Comparison of ENCODE assay signal across 34 cellular contexts in the genomic region with DNA sequence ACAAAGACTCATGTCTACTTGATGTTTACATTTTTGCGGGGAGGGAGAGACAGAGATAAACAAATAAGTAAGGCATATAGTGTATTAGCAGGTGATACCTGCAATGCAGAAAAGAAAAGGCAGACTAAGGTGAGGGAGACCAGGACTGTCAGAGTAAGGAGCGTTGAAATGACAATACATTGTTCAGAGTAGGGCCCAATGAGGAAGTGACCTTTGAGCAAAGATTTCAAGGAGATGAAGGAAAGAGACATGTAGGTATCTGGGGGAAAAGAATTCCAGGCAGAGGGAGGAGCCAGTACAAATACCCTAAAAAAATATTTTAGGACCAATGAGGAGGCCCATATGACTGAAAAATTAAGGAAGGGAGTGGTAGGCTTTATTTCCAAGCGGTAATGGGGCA.
"Had no signal": no experiment of that assay in that cellular context is flagged by ENCODE, and none has a peak within 500 bp of the region (broad histone marks: within the 10 kb centered on the region; RNA-seq: fewer than 3 reads in every experiment).

No MANE protein-coding gene starts in this region.

- H3K4me3 Mint-ChIP-seq: activated CD4-positive, alpha-beta T cell treated with anti-CD3 and anti-CD28 coated beads, Interleukin-2, amount 10 ng/mL, durations not matched to agents 7 days and 5 days; activated naive CD4-positive, alpha-beta T cell treated with anti-CD3 and anti-CD28 coated beads, Interleukin-2, amount 10 ng/mL, durations not matched to agents 7 days and 5 days; activated naive CD8-positive, alpha-beta T cell treated with anti-CD3 and anti-CD28 coated beads for 36 hours; activated T-cell treated with anti-CD3 and anti-CD28 coated beads, Interleukin-2, amount 50 U/mL, for 4 hours; activated T-helper 1 cell treated with anti-CD3 and anti-CD28 coated beads, Interleukin-12 subunit alpha, Interleukin-12 subunit beta, Interleukin-2, Interleukin-4 antibody, amounts not matched to agents 30 ng/mL and 10 ng/mL and 1 ng/mL, durations not matched to agents 14 hours and 24 hours and 36 hours; T-cell had no signal

- DNase-seq: activated CD4-positive, alpha-beta T cell treated with anti-CD3 and anti-CD28 coated beads, Interleukin-2, amount 10 ng/mL, durations not matched to agents 7 days and 5 days; activated CD4-positive, alpha-beta T cell treated with anti-CD3 and anti-CD28 coated beads, Interleukin-2, amount 50 U/mL, for 48 hours; activated CD4-positive, CD25-positive, alpha-beta regulatory T cell; activated CD8-positive, alpha-beta memory T cell treated with anti-CD3 and anti-CD28 coated beads, Interleukin-2, amount 50 U/mL, for 4 hours; activated gamma-delta T cell treated with Interleukin-2 at 50 U/mL for 16 hours; activated naive CD4-positive, alpha-beta T cell treated with anti-CD3 and anti-CD28 coated beads, Interleukin-2, amount 10 ng/mL, durations not matched to agents 7 days and 5 days; activated naive CD8-positive, alpha-beta T cell treated with anti-CD3 and anti-CD28 coated beads for 36 hours; activated T-cell treated with anti-CD3 and anti-CD28 coated beads for 4 hours; activated T-cell treated with anti-CD3 and anti-CD28 coated beads, Interleukin-2, amount 50 U/mL, for 4 hours; amniotic stem cell; aorta; brain microvascular endothelial cell; central memory CD4-positive, alpha-beta T cell; MG63; NCI-H1048; NCI-H1436 treated with DMSO at 0.1 percent for 48 hours; NCI-H1694 treated with DMSO at 0.1 percent for 48 hours; NCI-H2029; NCI-H510A; NCI-H526; NCI-H748 treated with DMSO at 0.1 percent for 48 hours; NK-92 treated with Interleukin-12 subunit alpha and Interleukin-12 subunit beta, amount 100 ng/mL, for 24 hours; PC-3; Peyer's patch; RPMI8226; SHP77 treated with DMSO at 0.1 percent for 48 hours; T-cell; T-helper 2 cell; T-helper 9 cell; WERI-Rb-1 had no signal

- H3K9me3 Mint-ChIP-seq: activated CD4-positive, alpha-beta T cell treated with anti-CD3 and anti-CD28 coated beads, Interleukin-2, amount 10 ng/mL, durations not matched to agents 7 days and 5 days; activated naive CD4-positive, alpha-beta T cell treated with anti-CD3 and anti-CD28 coated beads, Interleukin-2, amount 10 ng/mL, durations not matched to agents 7 days and 5 days; activated naive CD8-positive, alpha-beta T cell treated with anti-CD3 and anti-CD28 coated beads for 36 hours; activated T-cell treated with anti-CD3 and anti-CD28 coated beads, Interleukin-2, amount 50 U/mL, for 4 hours; activated T-helper 1 cell treated with anti-CD3 and anti-CD28 coated beads, Interleukin-12 subunit alpha, Interleukin-12 subunit beta, Interleukin-2, Interleukin-4 antibody, amounts not matched to agents 30 ng/mL and 10 ng/mL and 1 ng/mL, durations not matched to agents 14 hours and 24 hours and 36 hours; T-cell had no signal

- H3K27me3 ChIP-seq: brain microvascular endothelial cell, MG63, Peyer's patch, SJSA1 had no signal

- H3K4me3 ChIP-seq: K562, MG63, Peyer's patch, SJSA1 had no signal

- H3K36me3 Mint-ChIP-seq: activated naive CD4-positive, alpha-beta T cell treated with anti-CD3 and anti-CD28 coated beads, Interleukin-2, amount 10 ng/mL, durations not matched to agents 7 days and 5 days; activated naive CD8-positive, alpha-beta T cell treated with anti-CD3 and anti-CD28 coated beads for 36 hours; T-cell had no signal

- H3K36me3 ChIP-seq: brain microvascular endothelial cell, MG63, Peyer's patch, SJSA1, WERI-Rb-1 had no signal

- H3K27ac Mint-ChIP-seq: activated naive CD4-positive, alpha-beta T cell treated with anti-CD3 and anti-CD28 coated beads, Interleukin-2, amount 10 ng/mL, durations not matched to agents 7 days and 5 days; activated naive CD8-positive, alpha-beta T cell treated with anti-CD3 and anti-CD28 coated beads for 36 hours had no signal

- H3K27me3 Mint-ChIP-seq: activated CD4-positive, alpha-beta T cell treated with anti-CD3 and anti-CD28 coated beads, Interleukin-2, amount 10 ng/mL, durations not matched to agents 7 days and 5 days; activated naive CD4-positive, alpha-beta T cell treated with anti-CD3 and anti-CD28 coated beads, Interleukin-2, amount 10 ng/mL, durations not matched to agents 7 days and 5 days; activated naive CD8-positive, alpha-beta T cell treated with anti-CD3 and anti-CD28 coated beads for 36 hours; T-cell had no signal

- ATAC-seq: activated T-cell treated with anti-CD3 and anti-CD28 coated beads, Interleukin-2, amount 50 U/mL, for 4 hours; K562; PC-3; SK-N-SH treated with all-trans-retinoic acid at 6 μM for 48 hours; T-cell had no signal

- H3K4me1 ChIP-seq: Peyer's patch had no signal

- H3K27ac ChIP-seq: brain microvascular endothelial cell, Peyer's patch, SJSA1, WERI-Rb-1 had no signal

- H3K9me3 ChIP-seq: MG63, Peyer's patch, SJSA1 had no signal
